Comparison of ENCODE assay signal across 1 cellular context in genomic region chr4:7936963-7937362, GRCh38.
A peak's percentile ranks its signal among the peaks of the same experiment; 100 is the strongest.
TF ChIP-seq lines count a peak whose summit lies in the region.

No MANE protein-coding gene starts in this region.

TF ChIP-seq in K562, 482 proteins besides CTCF, POLR2A, EP300 and RAD21:
- TF ChIP-seq ATF7 (IDR thresholded peaks at IDR 0.05) (no peak), CEBPG (CRISPR knock-in tag; IDR thresholded peaks at IDR 0.05) (no peak), CEBPG (tag; conservative IDR thresholded peaks at IDR 0.05 in 1 of 2, IDR thresholded peaks at IDR 0.05 in 1 of 2) (peak; percentile 38 to 80; a peak in 3 of 4 replicates), ZBTB8A (IDR thresholded peaks at IDR 0.05; ENCODE audit: partially characterized antibody) (no peak), SMAD2 (IDR thresholded peaks at IDR 0.05; ENCODE audit: low read depth, low read length) (no peak), TFE3 (CRISPR knock-in tag; IDR thresholded peaks at IDR 0.05) (no peak), ELF2 (CRISPR knock-in tag; IDR thresholded peaks at IDR 0.05) (no peak), SUPT5H (IDR thresholded peaks at IDR 0.05) (no peak), ZNF561 (CRISPR knock-in tag; conservative IDR thresholded peaks at IDR 0.05) (no peak)
